16 cellular contexts compared by ENCODE assay signal in the genomic region with DNA sequence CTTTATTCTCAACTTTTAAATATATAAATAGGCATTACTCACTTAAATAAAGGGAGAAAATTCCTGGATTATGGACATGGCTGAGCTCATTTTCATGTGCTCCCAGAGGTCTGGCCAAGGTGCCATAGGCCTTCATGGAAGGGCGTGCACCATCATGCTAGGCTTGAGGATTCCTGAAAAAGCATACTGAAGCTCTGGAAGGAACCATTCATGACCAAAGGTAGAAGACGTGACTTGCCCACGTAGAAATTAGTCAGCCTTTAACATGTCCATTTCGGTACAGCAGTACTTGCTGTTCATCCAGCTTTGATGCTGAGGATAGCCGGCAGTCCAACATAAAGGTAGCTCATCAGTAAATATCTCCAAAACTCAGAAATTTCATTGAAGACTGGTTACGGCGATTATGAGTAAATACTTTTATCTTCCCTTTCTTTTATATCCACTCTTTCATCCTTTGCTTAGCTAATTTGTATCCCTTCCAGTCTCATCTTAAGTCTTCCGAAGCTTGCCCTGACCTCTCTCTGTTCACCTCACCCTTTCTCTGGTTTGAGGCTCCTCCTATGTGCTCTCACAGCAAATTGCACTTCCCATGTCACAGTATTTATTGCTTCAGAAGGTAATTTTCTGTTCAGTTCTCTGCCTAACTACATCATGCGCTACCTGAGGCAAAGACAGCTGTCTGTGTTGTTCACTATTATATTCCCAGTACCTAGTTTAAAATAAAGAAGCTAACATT. TPM values are rescaled to one million over a fixed set of nuclear protein-coding genes. Genes with fewer than 3 reads are reported as not detected.
DNase-seq lines count a peak whose midpoint lies in the region; ATAC-seq and TF ChIP-seq lines count a peak whose summit lies in the region.
"Had no signal": no experiment of that assay in that cellular context is flagged by ENCODE, and none has a peak within 500 bp of the region (broad histone marks: within the 10 kb centered on the region; RNA-seq: fewer than 3 reads in every experiment).

No MANE protein-coding gene starts in this region.

- no peaks in the 10 kb centered on the region for H3K36me3 Mint-ChIP-seq in WTC11
- H3K36me3 Mint-ChIP-seq: activated naive CD8-positive, alpha-beta T cell treated with anti-CD3 and anti-CD28 coated beads for 36 hours; CD4-positive, CD25-positive, alpha-beta regulatory T cell had no signal

- H3K36me3 ChIP-seq in osteoblast (ENCODE audit: insufficient read depth, low read length) (no peaks in the 10 kb centered on the region), MM.1S (replicated peaks; ENCODE audit: insufficient read depth, low read length) (no peaks in the 10 kb centered on the region)
- H3K36me3 ChIP-seq: sigmoid colon, SJCRH30 had no signal

- no peak overlapping the region for H3K4me2 ChIP-seq in osteoblast (ENCODE audit: insufficient read depth, low read length)
- H3K4me2 ChIP-seq in MM.1S (ENCODE audit: low read depth, low read length) = no peak overlapping the region

- no peaks in the 10 kb centered on the region for H3K27me3 Mint-ChIP-seq in WTC11 (ENCODE audit: low read depth)
- H3K27me3 Mint-ChIP-seq: activated naive CD8-positive, alpha-beta T cell treated with anti-CD3 and anti-CD28 coated beads for 36 hours; stimulated activated naive CD8-positive, alpha-beta T cell treated with anti-CD3 and anti-CD28 coated beads, Interleukin-15, amount 100 ng/mL, for 72 hours had no signal

- no peaks in the 10 kb centered on the region for H3K9me3 Mint-ChIP-seq in WTC11
- H3K9me3 Mint-ChIP-seq: activated naive CD8-positive, alpha-beta T cell treated with anti-CD3 and anti-CD28 coated beads for 36 hours; CD4-positive, CD25-positive, alpha-beta regulatory T cell; stimulated activated naive CD8-positive, alpha-beta T cell treated with anti-CD3 and anti-CD28 coated beads, Interleukin-15, amount 100 ng/mL, for 72 hours had no signal

- peak; percentile 13 for DNase-seq in LHCN-M2 (ENCODE audit: low read depth)
- DNase-seq in WTC11 (ENCODE audit: low spot score) = no peak
- no peak for DNase-seq in Right ventricle myocardium superior
- no peak for DNase-seq in osteoblast (ENCODE audit: insufficient read length, low spot score, missing footprints)
- no peak for DNase-seq in mesenteric fat pad (ENCODE audit: low spot score)
- DNase-seq in MM.1S = no peak
- DNase-seq: activated CD8-positive, alpha-beta memory T cell treated with anti-CD3 and anti-CD28 coated beads, Interleukin-2, amount 50 U/mL, for 48 hours; activated naive CD8-positive, alpha-beta T cell treated with anti-CD3 and anti-CD28 coated beads for 36 hours; CD4-positive, CD25-positive, alpha-beta regulatory T cell; GF-D8; NCI-H1694; sigmoid colon; stimulated activated naive CD8-positive, alpha-beta T cell treated with anti-CD3 and anti-CD28 coated beads, Interleukin-15, amount 100 ng/mL, for 72 hours had no signal

- H3K9ac ChIP-seq in MM.1S (ENCODE audit: low read length) = no peak overlapping the region

- no peaks in the 10 kb centered on the region for H4K20me1 ChIP-seq in osteoblast (ENCODE audit: insufficient read depth, low read length)
- no peaks in the 10 kb centered on the region for H4K20me1 ChIP-seq in MM.1S (ENCODE audit: insufficient read depth, low read length)

- TF ChIP-seq CTCF in WTC11 (IDR thresholded peaks at IDR 0.05) = no peak
- no peak for TF ChIP-seq CTCF in osteoblast (IDR thresholded peaks at IDR 0.05; ENCODE audit: extremely low read depth, low read depth, low read length)
- no peak for TF ChIP-seq CTCF in MM.1S (IDR thresholded peaks at IDR 0.05; ENCODE audit: low read length)

- CTCF ChIA-PET in WTC11 (lab: Charles Lee) = interaction anchor here (1.0 kb wide), 1 partner anchor 15 kb away, joined by 3 read pairs; no protein-coding TSS in a partner anchor

- H3K9me2 ChIP-seq in MM.1S (replicated peaks; ENCODE audit: insufficient read depth, low read length) = no peaks in the 10 kb centered on the region

- peaks cover 17% of the 10 kb centered on the region for H3K4me1 Mint-ChIP-seq in WTC11

- no peak overlapping the region for H3K27ac Mint-ChIP-seq in WTC11
- H3K27ac Mint-ChIP-seq: activated naive CD8-positive, alpha-beta T cell treated with anti-CD3 and anti-CD28 coated beads for 36 hours; CD4-positive, CD25-positive, alpha-beta regulatory T cell; stimulated activated naive CD8-positive, alpha-beta T cell treated with anti-CD3 and anti-CD28 coated beads, Interleukin-15, amount 100 ng/mL, for 72 hours had no signal

- no peaks in the 10 kb centered on the region for H3K79me2 ChIP-seq in osteoblast (ENCODE audit: insufficient read depth, low read length)
- no peaks in the 10 kb centered on the region for H3K79me2 ChIP-seq in MM.1S (ENCODE audit: low read length)

- H3K4me3 ChIP-seq in osteoblast (ENCODE audit: insufficient read depth, low read length) = no peak overlapping the region
- H3K4me3 ChIP-seq in MM.1S (ENCODE audit: low read length) = no peak overlapping the region
- H3K4me3 ChIP-seq: sigmoid colon, SJCRH30 had no signal

- no peaks in the 10 kb centered on the region for H3K27me3 ChIP-seq in osteoblast (ENCODE audit: insufficient read depth, low read length)
- no peaks in the 10 kb centered on the region for H3K27me3 ChIP-seq in MM.1S (replicated peaks; ENCODE audit: insufficient read depth, low read length)
- H3K27me3 ChIP-seq: sigmoid colon, SJCRH30 had no signal

- H3K27ac ChIP-seq in osteoblast (ENCODE audit: low read depth, low read length) (no peak overlapping the region), MM.1S (ENCODE audit: low read length) (no peak overlapping the region)
- H3K27ac ChIP-seq: SJCRH30 had no signal

- H3K4me3 Mint-ChIP-seq in WTC11 = no peak overlapping the region
- H3K4me3 Mint-ChIP-seq: activated naive CD8-positive, alpha-beta T cell treated with anti-CD3 and anti-CD28 coated beads for 36 hours; CD4-positive, CD25-positive, alpha-beta regulatory T cell; stimulated activated naive CD8-positive, alpha-beta T cell treated with anti-CD3 and anti-CD28 coated beads, Interleukin-15, amount 100 ng/mL, for 72 hours had no signal

- peak overlapping the region; percentile 75 for H2AFZ ChIP-seq in osteoblast (ENCODE audit: low read length)
- H2AFZ ChIP-seq in MM.1S (ENCODE audit: low read length) = no peak overlapping the region

- POLR2A ChIA-PET in WTC11 (lab: Charles Lee) = interaction anchor here (0.7 kb wide), 1 partner anchor 48 kb away, joined by 3 read pairs; the partner anchor contains the start of gene SLC40A1

- intact Hi-C loops in Right ventricle myocardium superior (cut with DNase I) = no loop called here

- ATAC-seq in WTC11 = peak; percentile 13
- ATAC-seq in Right ventricle myocardium superior (ENCODE audit: poor library complexity) = peak; percentile 71
- ATAC-seq in HG03342 (IDR thresholded peaks at IDR 0.05; ENCODE audit: unreplicated experiment) = no peak
- no peak for ATAC-seq in GM18907 (IDR thresholded peaks at IDR 0.05; ENCODE audit: unreplicated experiment)
- ATAC-seq: stimulated activated naive CD8-positive, alpha-beta T cell treated with anti-CD3 and anti-CD28 coated beads, Interleukin-15, amount 100 ng/mL, for 72 hours had no signal

- H3K9me3 ChIP-seq in osteoblast (ENCODE audit: low read depth, low read length) (no peaks in the 10 kb centered on the region), MM.1S (replicated peaks; ENCODE audit: insufficient read depth, low read length) (no peaks in the 10 kb centered on the region)
- H3K9me3 ChIP-seq: sigmoid colon, SJCRH30 had no signal

- no peaks in the 10 kb centered on the region for H3F3A ChIP-seq in MM.1S (ENCODE audit: insufficient read depth, low read length)

- peaks cover 6% of the 10 kb centered on the region for H3K4me1 ChIP-seq in osteoblast (ENCODE audit: insufficient read depth, low read length)
- no peaks in the 10 kb centered on the region for H3K4me1 ChIP-seq in MM.1S (ENCODE audit: low read length)

TF ChIP-seq in WTC11, 78 proteins besides CTCF, POLR2A, EP300 and RAD21 (continues in another document):
- TF ChIP-seq ATF3 (CRISPR knock-in tag; conservative IDR thresholded peaks at IDR 0.05) = no peak
- no peak for TF ChIP-seq NFYB (CRISPR knock-in tag; conservative IDR thresholded peaks at IDR 0.05; ENCODE audit: low read depth)
- TF ChIP-seq MAX (CRISPR knock-in tag; IDR thresholded peaks at IDR 0.05) = no peak
- TF ChIP-seq NFATC4 (CRISPR knock-in tag; IDR thresholded peaks at IDR 0.05) = no peak
- TF ChIP-seq ZNF423 (CRISPR knock-in tag; IDR thresholded peaks at IDR 0.05) = no peak
- no peak for TF ChIP-seq NR2C2 (CRISPR knock-in tag; IDR thresholded peaks at IDR 0.05)
- no peak for TF ChIP-seq ZBTB21 (CRISPR knock-in tag; IDR thresholded peaks at IDR 0.05; ENCODE audit: borderline replicate concordance)
- TF ChIP-seq ZNF396 (CRISPR knock-in tag; IDR thresholded peaks at IDR 0.05; ENCODE audit: borderline replicate concordance) = no peak
- TF ChIP-seq SMAD4 (CRISPR knock-in tag; IDR thresholded peaks at IDR 0.05) = no peak
- no peak for TF ChIP-seq ETV6 (CRISPR knock-in tag; IDR thresholded peaks at IDR 0.05)
- TF ChIP-seq ZNF232 (CRISPR knock-in tag; IDR thresholded peaks at IDR 0.05) = no peak
- TF ChIP-seq GTF2I (CRISPR knock-in tag; conservative IDR thresholded peaks at IDR 0.05) = no peak
- no peak for TF ChIP-seq GABPB1 (CRISPR knock-in tag; IDR thresholded peaks at IDR 0.05)

RNA-seq across cellular contexts. Expression of gene ASNSD1, which starts 32.3 kb away (rescaled TPM):
- total RNA-seq in LHCN-M2 (2014; rRNA removed) = 74.6 and 79.4 TPM in 2 replicates
- 22.6 TPM for polyA plus RNA-seq in LHCN-M2 (2012)
- total RNA-seq in WTC11 (2021) = 30.5 to 34.7 TPM (median 33.3 TPM) in 3 replicates
- 37.9 TPM for total RNA-seq in Right ventricle myocardium superior
- 79.0 and 81.8 TPM in 2 replicates for total RNA-seq in osteoblast
- 36.5 TPM for total RNA-seq in mesenteric fat pad

RNA-seq across cellular contexts. Expression of gene ANKAR, which starts 45.5 kb away (rescaled TPM):
- 4.5 and 4.6 TPM in 2 replicates for total RNA-seq in LHCN-M2 (2014; rRNA removed)
- 0.64 TPM for polyA plus RNA-seq in LHCN-M2 (2012)
- 1.3 to 2.9 TPM (median 1.6 TPM) in 3 replicates for total RNA-seq in WTC11 (2021)
- total RNA-seq in Right ventricle myocardium superior = 8.1 TPM
- total RNA-seq in osteoblast = 14.1 TPM in 2 replicates
- 6.6 TPM for total RNA-seq in mesenteric fat pad

RNA-seq across cellular contexts. Expression of gene SLC40A1, which starts 48.4 kb away (rescaled TPM):
- total RNA-seq in LHCN-M2 (2014; rRNA removed) (7.1 and 7.6 TPM in 2 replicates), WTC11 (2021) (0.53 to 0.76 TPM (median 0.57 TPM) in 3 replicates), Right ventricle myocardium superior (48.2 TPM), osteoblast (10.9 and 13.6 TPM in 2 replicates), mesenteric fat pad (48.5 TPM)
- polyA plus RNA-seq in LHCN-M2 (2012) = 3.4 TPM

Comparison
In these comparisons a context has a peak if more than half of its experiments do, and no peak if none do; other contexts are left out.
1. ATAC-seq: peak in WTC11 (single experiment) and Right ventricle myocardium superior (single experiment); none in HG03342 (single experiment) and GM18907 (single experiment).